Comparison of ENCODE assay signal across 22 cellular contexts in genomic region chr5:1823381-1824034, GRCh38. TPM values are rescaled to one million over a fixed set of nuclear protein-coding genes. Genes with fewer than 3 reads are reported as not detected.
"Had no signal": no experiment of that assay in that cellular context is flagged by ENCODE, and none has a peak within 500 bp of the region (broad histone marks: within the 10 kb centered on the region; RNA-seq: fewer than 3 reads in every experiment).

No MANE protein-coding gene starts in this region.

- DNase-seq: effector memory CD4-positive, alpha-beta T cell; heart left ventricle; hippocampal formation; mammary epithelial cell; mucosa of descending colon; naive thymus-derived CD8-positive, alpha-beta T cell; ovary; stimulated activated CD4-positive, alpha-beta T cell treated with anti-CD3 and anti-CD28 coated beads, Interleukin-2, amount 100 ng/mL, for 24 hours; stimulated activated CD4-positive, alpha-beta T cell treated with anti-CD3 and anti-CD28 coated beads, Interleukin-4, amount 100 ng/mL, for 4 hours; stimulated activated naive B cell treated with anti-CD40 and anti-IgM and Interleukin-4, amounts not matched to agents 10 μg/mL and 1 μg/mL and 100 μg/mL, for 72 hours; stomach; substantia nigra; transverse colon had no signal

- H3K27me3 Mint-ChIP-seq: naive thymus-derived CD8-positive, alpha-beta T cell; stimulated activated naive B cell treated with anti-CD40 and anti-IgM and Interleukin-4, amounts not matched to agents 10 μg/mL and 1 μg/mL and 100 μg/mL, for 72 hours had no signal

- H3K4me1 ChIP-seq: heart left ventricle, right lobe of liver, stomach, transverse colon had no signal

- ATAC-seq: esophagus mucosa; mucosa of descending colon; naive thymus-derived CD8-positive, alpha-beta T cell; stimulated activated naive B cell treated with anti-CD40 and anti-IgM and Interleukin-4, amounts not matched to agents 10 μg/mL and 1 μg/mL and 100 μg/mL, for 72 hours had no signal

- H3K4me3 Mint-ChIP-seq: naive thymus-derived CD8-positive, alpha-beta T cell; stimulated activated naive B cell treated with anti-CD40 and anti-IgM and Interleukin-4, amounts not matched to agents 10 μg/mL and 1 μg/mL and 100 μg/mL, for 72 hours had no signal

- H3K36me3 ChIP-seq: ovary had no signal

- H3K4me3 ChIP-seq: heart left ventricle, mucosa of descending colon, ovary, right lobe of liver, stomach, thoracic aorta, transverse colon had no signal

- H3K9me3 Mint-ChIP-seq: naive thymus-derived CD8-positive, alpha-beta T cell; stimulated activated naive B cell treated with anti-CD40 and anti-IgM and Interleukin-4, amounts not matched to agents 10 μg/mL and 1 μg/mL and 100 μg/mL, for 72 hours had no signal

- H3K27ac ChIP-seq: heart left ventricle, ovary, right lobe of liver, stomach, thoracic aorta, transverse colon had no signal

- H3K27ac Mint-ChIP-seq: progenitor cell of endocrine pancreas; stimulated activated naive B cell treated with anti-CD40 and anti-IgM and Interleukin-4, amounts not matched to agents 10 μg/mL and 1 μg/mL and 100 μg/mL, for 72 hours had no signal

- H3K27me3 ChIP-seq: heart left ventricle, ovary, right lobe of liver, stomach, transverse colon had no signal

- H3K9me3 ChIP-seq: heart left ventricle, mucosa of descending colon, ovary, right lobe of liver, stomach, thoracic aorta, transverse colon had no signal

RNA-seq across cellular contexts. Expression of gene IRX4, which starts 59.2 kb away (rescaled TPM):
- total RNA-seq: fibroblast of lung; frontal cortex; glomerular endothelial cell; mucosa of descending colon; naive thymus-derived CD8-positive, alpha-beta T cell; right lobe of liver; stomach; thoracic aorta; transverse colon; ureter had no signal
- polyA plus RNA-seq: fibroblast of lung; naive thymus-derived CD8-positive, alpha-beta T cell; neural cell; ovary had no signal
